Comparison of ENCODE assay signal across 8 cellular contexts in genomic region chr3:124887177-124887995, GRCh38. TPM values are rescaled to one million over a fixed set of nuclear protein-coding genes. Genes with fewer than 3 reads are reported as not detected.
A peak's percentile ranks its signal among the peaks of the same experiment; 100 is the strongest.
DNase-seq lines count a peak whose midpoint lies in the region; ATAC-seq, FAIRE-seq and TF ChIP-seq lines count a peak whose summit lies in the region.

Gene ITGB5 (minus strand): TSS chr3:124887365. CDS start chr3:124887000, 365 bp downstream.

- peaks cover 6% of the 10 kb centered on the region for H3K36me3 ChIP-seq in NT2/D1 (ENCODE audit: insufficient read depth, insufficient read length, low read length)

- no peak for TF ChIP-seq CTCF in omental fat pad (IDR thresholded peaks at IDR 0.05)

- peaks cover 4% of the 10 kb centered on the region for H3K4me1 ChIP-seq in NT2/D1 (ENCODE audit: insufficient read depth, insufficient read length)

- no peak for FAIRE-seq in GM12892 (lab: Jason Lieb, UNC)

- peak within 1 kb of the TSS; percentile 71 for H3K4me3 ChIP-seq in NT2/D1 (ENCODE audit: insufficient read length, low read depth)

- no peaks in the 10 kb centered on the region for H3K27me3 ChIP-seq in NT2/D1 (ENCODE audit: insufficient read depth, insufficient read length)

- intact Hi-C loops in Right ventricle myocardium inferior (cut with DNase I) = loop anchor here (2.0 to 5.0 kb wide), 2 partner anchors 50 to 115 kb away; no protein-coding TSS in a partner anchor

- no peak for TF ChIP-seq POLR2A in GM12892 (IDR thresholded peaks at IDR 0.05; ENCODE audit: low read depth, low read length)

- DNase-seq in 8988T = peak; percentile 57
- DNase-seq in GM12892 (ENCODE audit: insufficient read length) = peak; percentile 49
- peak; percentile 69 for DNase-seq in NT2/D1 (ENCODE audit: low read depth, low spot score)
- DNase-seq in Right ventricle myocardium inferior (ENCODE audit: missing footprints) = peak; percentile 86
- DNase-seq in omental fat pad (ENCODE audit: low spot score) = no peak

- no peaks in the 10 kb centered on the region for H3K9me3 ChIP-seq in NT2/D1 (ENCODE audit: insufficient read depth, low read length)

- 2 to 4% (median 2%) methylated on average over 56 to 79 of the region's 79 CpGs for WGBS in adipose tissue, 3 donors

- no peak within 1 kb of the TSS for H3K27ac ChIP-seq in adipose tissue (ENCODE audit: low read depth, low read length)

- peak within 1 kb of the TSS; percentile 93 for H3K9ac ChIP-seq in NT2/D1 (ENCODE audit: insufficient read length, low read depth)

- peak; percentile 44 for ATAC-seq in HG02938 (IDR thresholded peaks at IDR 0.05; ENCODE audit: unreplicated experiment)
- peak; percentile 94 for ATAC-seq in Right ventricle myocardium inferior
- peak; percentile 85 for ATAC-seq in omental fat pad (ENCODE audit: low FRiP score)
- no peak for ATAC-seq in HG03571 (IDR thresholded peaks at IDR 0.05; ENCODE audit: unreplicated experiment)

RNA-seq across cellular contexts. Expression of gene ITGB5, which starts in this region (rescaled TPM):
- 0.72 TPM for polyA plus RNA-seq in GM12892 (2012; ENCODE audit: missing spikeins)
- 10 to 100 TPM; 17.1 to 83.8 (median 50.0) TPM for polyA plus RNA-seq in adipose tissue
- total RNA-seq in Right ventricle myocardium inferior (109 TPM), omental fat pad (100 to 1,000 TPM; 155 to 452 (median 234) TPM)
